8 cellular contexts compared by ENCODE assay signal in genomic region chr3:112676659-112677234, GRCh38. TPM values are rescaled to one million over a fixed set of nuclear protein-coding genes. Genes with fewer than 3 reads are reported as not detected.
A peak's percentile ranks its signal among the peaks of the same experiment; 100 is the strongest.
DNase-seq lines count a peak whose midpoint lies in the region; ATAC-seq and TF ChIP-seq lines count a peak whose summit lies in the region.

No MANE protein-coding gene starts in this region.

- H3K27ac ChIP-seq in PC-9 (peak overlapping the region; percentile 87), upper lobe of right lung (peak overlapping the region; percentile 4)

- no peaks in the 10 kb centered on the region for H3K79me2 ChIP-seq in PC-9 (ENCODE audit: low read depth)

- peak overlapping the region; percentile 19 for H3K4me3 Mint-ChIP-seq in activated T-cell treated with anti-CD3 and anti-CD28 coated beads, Interleukin-2, amount 50 U/mL, for 24 hours

- no peaks in the 10 kb centered on the region for H3K9me3 ChIP-seq in PC-9 (ENCODE audit: insufficient read depth, low read depth)
- H3K9me3 ChIP-seq in upper lobe of right lung, result no peaks in the 10 kb centered on the region

- POLR2A ChIA-PET in PC-9 (lab: Charles Lee; ENCODE audit: unreplicated experiment), result interaction anchor here (0.6 to 0.7 kb wide), 3 partner anchors 34 to 137 kb away, joined by 3 to 12 read pairs (median 4); no protein-coding TSS in a partner anchor

- CTCF ChIA-PET in PC-9 (lab: Charles Lee), result interaction anchor here (0.7 kb wide), 1 partner anchor 12 kb away, joined by 3 read pairs; no protein-coding TSS in a partner anchor

- intact Hi-C loops in PC-9 (cut with micrococcal nuclease; ENCODE audit: unreplicated experiment) (no loop called here), posterior vena cava (cut with DNase I) (no loop called here), upper lobe of right lung (cut with DNase I) (no loop called here)

- H3K27me3 ChIP-seq in PC-9 (ENCODE audit: insufficient read depth, low read depth) (no peaks in the 10 kb centered on the region), upper lobe of right lung (no peaks in the 10 kb centered on the region)

- peaks cover 6% of the 10 kb centered on the region for H3K27me3 Mint-ChIP-seq in activated T-cell treated with anti-CD3 and anti-CD28 coated beads, Interleukin-2, amount 50 U/mL, for 24 hours

- peaks cover 58% of the 10 kb centered on the region for H3K4me1 Mint-ChIP-seq in activated T-cell treated with anti-CD3 and anti-CD28 coated beads, Interleukin-2, amount 50 U/mL, for 24 hours (ENCODE audit: low read depth)

- peaks cover 23% of the 10 kb centered on the region for H3F3A ChIP-seq in PC-9 (ENCODE audit: insufficient read depth, low read depth)

- no peaks in the 10 kb centered on the region for H3K9me2 ChIP-seq in PC-9 (ENCODE audit: insufficient read depth)

- H3K27ac Mint-ChIP-seq in activated T-cell treated with anti-CD3 and anti-CD28 coated beads, Interleukin-2, amount 50 U/mL, for 24 hours, result peak overlapping the region; percentile 70

- peaks cover 57% of the 10 kb centered on the region for H3K4me1 ChIP-seq in PC-9 (replicated peaks; ENCODE audit: insufficient read depth)
- H3K4me1 ChIP-seq in upper lobe of right lung, result peaks cover 18% of the 10 kb centered on the region

- H3K36me3 ChIP-seq in PC-9 (ENCODE audit: low read depth) (no peaks in the 10 kb centered on the region), upper lobe of right lung (no peaks in the 10 kb centered on the region)

- H3K4me3 ChIP-seq in PC-9 (no peak overlapping the region), upper lobe of right lung (no peak overlapping the region)

- H3K36me3 Mint-ChIP-seq in activated T-cell treated with anti-CD3 and anti-CD28 coated beads, Interleukin-2, amount 50 U/mL, for 24 hours (ENCODE audit: low read depth), result no peaks in the 10 kb centered on the region

- no peaks in the 10 kb centered on the region for H3K9me3 Mint-ChIP-seq in activated T-cell treated with anti-CD3 and anti-CD28 coated beads, Interleukin-2, amount 50 U/mL, for 24 hours

- peak overlapping the region; percentile 38 for H3K4me2 ChIP-seq in PC-9

- no peaks in the 10 kb centered on the region for H4K20me1 ChIP-seq in PC-9 (ENCODE audit: insufficient read depth)

- TF ChIP-seq CTCF in PC-9 (conservative IDR thresholded peaks at IDR 0.05), result no peak
- no peak for TF ChIP-seq CTCF in upper lobe of right lung (IDR thresholded peaks at IDR 0.05)

- ATAC-seq in GM19438 (IDR thresholded peaks at IDR 0.05; ENCODE audit: low read depth, unreplicated experiment) (peak; percentile 100), HG03460 (IDR thresholded peaks at IDR 0.05; ENCODE audit: unreplicated experiment) (peak; percentile 99), upper lobe of right lung (peak; percentile 97)

- DNase-seq in C1 segment of cervical spinal cord (lab: John Stamatoyannopoulos, UW), result peak in 8 of 14 donors; percentile 1 to 60 (median 18)
- DNase-seq in PC-9, result peak; percentile 53 to 86
- DNase-seq in activated T-cell treated with anti-CD3 and anti-CD28 coated beads, Interleukin-2, amount 50 U/mL, for 24 hours, result peak; percentile 81
- peak; percentile 86 for DNase-seq in fibroblast of the conjunctiva (ENCODE audit: low read depth)
- DNase-seq in posterior vena cava (ENCODE audit: low spot score), result peak; percentile 90
- peak; percentile 79 for DNase-seq in upper lobe of right lung

- 0 out of 2 replicates have a peak overlapping the region, but pooled peaks have one; percentile 9 for H2AFZ ChIP-seq in PC-9

- BruUV-seq in PC-9 (replicated peaks; lab: Mats Ljungman, UMichigan), result no TSS peak

RNA-seq across cellular contexts. Expression of gene CCDC80, which starts 35.8 kb away (rescaled TPM):
- total RNA-seq in PC-9 (2021), result 142 and 162 TPM in 2 replicates
- 1,000 to 10,000 TPM in 1 of 2 donors, 100 to 1,000 TPM in 1; 294 to 1,773 TPM for total RNA-seq in posterior vena cava
- 60.4 TPM for total RNA-seq in upper lobe of right lung

Comparison
In these comparisons a context has a peak if more than half of its experiments do, and no peak if none do; other contexts are left out.
1. DNase-seq: peak in every context shown above with its lines; median percentile 90 in posterior vena cava; 86 in fibroblast of the conjunctiva; 81 in activated T-cell treated with anti-CD3 and anti-CD28 coated beads, Interleukin-2, amount 50 U/mL, for 24 hours; 79 in upper lobe of right lung; 70 in PC-9; 18 in C1 segment of cervical spinal cord.